In the genomic region with DNA sequence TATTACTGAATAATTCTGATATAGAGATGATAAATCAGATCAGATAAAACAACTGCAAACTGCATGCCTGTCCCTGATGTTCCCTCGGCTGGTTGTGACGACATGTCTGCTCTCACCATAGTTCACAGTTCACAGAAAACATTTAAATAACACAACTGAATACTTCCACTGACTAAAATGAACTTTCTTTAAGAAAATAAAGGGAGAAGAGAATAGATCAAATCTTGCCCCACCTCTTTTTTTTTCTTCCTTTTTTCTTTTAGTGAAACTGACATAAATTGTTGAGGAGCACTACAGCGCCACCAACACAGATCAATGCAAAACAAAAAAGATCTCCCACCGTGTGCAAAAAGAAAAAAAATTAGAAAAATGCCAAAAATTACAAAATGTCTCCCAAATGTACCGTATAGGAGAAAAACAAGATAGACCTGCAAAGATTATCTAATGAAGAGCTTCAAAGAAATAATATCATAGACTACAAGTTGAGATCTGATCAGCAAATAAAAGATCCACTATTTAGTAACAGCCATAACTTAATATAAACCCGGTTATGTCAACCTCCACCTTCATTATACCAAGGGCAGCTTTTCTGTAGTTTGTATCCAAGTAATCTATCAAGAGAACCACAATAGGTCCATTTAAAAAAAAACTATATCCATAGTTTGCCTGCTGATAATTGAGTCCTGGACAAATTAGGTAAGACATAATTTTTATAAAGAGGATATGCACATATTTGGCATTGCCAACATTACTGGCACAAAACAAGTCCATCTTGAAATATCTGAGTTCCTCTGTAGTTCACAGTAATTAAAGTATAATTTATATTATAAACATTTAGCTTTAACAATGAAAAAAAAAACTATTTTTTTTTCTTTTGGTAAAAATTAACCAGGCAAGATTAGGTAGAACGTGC, we compare ENCODE assay signal across 8 cellular contexts. TPM values are rescaled to one million over a fixed set of nuclear protein-coding genes. Genes with fewer than 3 reads are reported as not detected.
DNase-seq lines count a peak whose midpoint lies in the region; ATAC-seq and TF ChIP-seq lines count a peak whose summit lies in the region.

No MANE protein-coding gene starts in this region.

- peak overlapping the region; percentile 91 for H3K9ac ChIP-seq in KMS-11
- H3K9ac ChIP-seq in muscle layer of colon (ENCODE audit: low read length), result peak overlapping the region; percentile 90

- intact Hi-C loops in activated T-helper 2 cell treated with anti-CD3 and anti-CD28 coated beads, Interferon-gamma antibody, Interleukin-2, Interleukin-4, amounts not matched to agents 10 μg/mL and 5 μg/mL and 100 μg/mL, durations not matched to agents 14 hours and 24 hours and 36 hours (cut with micrococcal nuclease), result loop anchor here (1.0 to 5.0 kb wide), 8 partner anchors 9 to 765 kb away; a partner anchor contains a TSS

- POLR2A ChIA-PET in T-cell (lab: Charles Lee), result interaction anchor here (0.6 to 2.5 kb wide), 13 partner anchors 12 to 776 kb away, joined by 3 to 11 read pairs (median 3); a partner anchor contains a TSS

- H3K4me3 ChIP-seq in KMS-11 (IDR thresholded peaks at IDR 0.05; ENCODE audit: insufficient read depth, low read depth, low read length) (no peak overlapping the region), muscle layer of colon (ENCODE audit: low read depth in 1 of 2, low read length in 2 of 2) (peak overlapping the region; percentile 76 to 93)

- H3K79me2 ChIP-seq in KMS-11 (ENCODE audit: insufficient read depth, low read depth), result peaks cover 50% of the 10 kb centered on the region

- H3K27ac Mint-ChIP-seq in T-cell, result no peak overlapping the region
- no peak overlapping the region for H3K27ac Mint-ChIP-seq in activated T-helper 2 cell treated with anti-CD3 and anti-CD28 coated beads, Interferon-gamma antibody, Interleukin-2, Interleukin-4, amounts not matched to agents 10 μg/mL and 5 μg/mL and 100 μg/mL, durations not matched to agents 14 hours and 24 hours and 36 hours

- H3K4me2 ChIP-seq in KMS-11, result peak overlapping the region; percentile 95

- H3K36me3 ChIP-seq in KMS-11 (ENCODE audit: insufficient read depth) (no peaks in the 10 kb centered on the region), muscle layer of colon (ENCODE audit: insufficient read depth, low read length) (no peaks in the 10 kb centered on the region)

- H3K4me3 Mint-ChIP-seq in T-cell, result no peak overlapping the region
- H3K4me3 Mint-ChIP-seq in activated T-helper 2 cell treated with anti-CD3 and anti-CD28 coated beads, Interferon-gamma antibody, Interleukin-2, Interleukin-4, amounts not matched to agents 10 μg/mL and 5 μg/mL and 100 μg/mL, durations not matched to agents 14 hours and 24 hours and 36 hours (ENCODE audit: low read depth), result no peak overlapping the region

- H3K27me3 Mint-ChIP-seq in T-cell, result no peaks in the 10 kb centered on the region
- no peaks in the 10 kb centered on the region for H3K27me3 Mint-ChIP-seq in activated T-helper 2 cell treated with anti-CD3 and anti-CD28 coated beads, Interferon-gamma antibody, Interleukin-2, Interleukin-4, amounts not matched to agents 10 μg/mL and 5 μg/mL and 100 μg/mL, durations not matched to agents 14 hours and 24 hours and 36 hours (ENCODE audit: low read depth)

- H3K27me3 ChIP-seq in KMS-11 (ENCODE audit: insufficient read depth, low read depth), result no peaks in the 10 kb centered on the region
- no peaks in the 10 kb centered on the region for H3K27me3 ChIP-seq in muscle layer of colon (ENCODE audit: control insufficient read depth in 1 of 2, insufficient read depth in 2 of 2, low read length in 2 of 2)

- peaks cover 24 to 30% (median 25%) of the 10 kb centered on the region in 3 donors for H3K4me1 Mint-ChIP-seq in T-cell
- peaks cover 23% of the 10 kb centered on the region for H3K4me1 Mint-ChIP-seq in activated T-helper 2 cell treated with anti-CD3 and anti-CD28 coated beads, Interferon-gamma antibody, Interleukin-2, Interleukin-4, amounts not matched to agents 10 μg/mL and 5 μg/mL and 100 μg/mL, durations not matched to agents 14 hours and 24 hours and 36 hours (ENCODE audit: low read depth)

- ATAC-seq in GM18909 (IDR thresholded peaks at IDR 0.05; ENCODE audit: poor library complexity, unreplicated experiment) (peak; percentile 35), T-cell (replicated peaks in 1 of 4) (peak; percentile 25 to 36 (median 34)), HG03442 (IDR thresholded peaks at IDR 0.05; ENCODE audit: unreplicated experiment) (no peak)

- H3K36me3 Mint-ChIP-seq in T-cell, result peaks cover 9% of the 10 kb centered on the region
- peaks cover 12% of the 10 kb centered on the region for H3K36me3 Mint-ChIP-seq in activated T-helper 2 cell treated with anti-CD3 and anti-CD28 coated beads, Interferon-gamma antibody, Interleukin-2, Interleukin-4, amounts not matched to agents 10 μg/mL and 5 μg/mL and 100 μg/mL, durations not matched to agents 14 hours and 24 hours and 36 hours (ENCODE audit: low read depth)

- peak; percentile 72 for TF ChIP-seq CTCF in KMS-11 (conservative IDR thresholded peaks at IDR 0.05; ENCODE audit: low read depth, low read length)

- CTCF ChIA-PET in T-cell (lab: Charles Lee), result interaction anchor here (0.5 to 2.9 kb wide), 20 partner anchors 7 to 432 kb away, joined by 3 to 24 read pairs (median 4); a partner anchor contains a TSS

- H3K4me1 ChIP-seq in KMS-11 (ENCODE audit: low read depth, poor library complexity, severe bottlenecking) (peaks cover 35% of the 10 kb centered on the region), muscle layer of colon (ENCODE audit: insufficient read depth, low read length) (peaks cover 19% of the 10 kb centered on the region)

- H3K27ac ChIP-seq in KMS-11 (peak overlapping the region; percentile 92), epithelial cell of prostate (peak overlapping the region; percentile 66), muscle layer of colon (ENCODE audit: low read depth, low read length) (peak overlapping the region; percentile 75)

- H2AFZ ChIP-seq in KMS-11 (ENCODE audit: low read depth), result peak overlapping the region; percentile 50

- no peaks in the 10 kb centered on the region for H3K9me3 Mint-ChIP-seq in T-cell
- H3K9me3 Mint-ChIP-seq in activated T-helper 2 cell treated with anti-CD3 and anti-CD28 coated beads, Interferon-gamma antibody, Interleukin-2, Interleukin-4, amounts not matched to agents 10 μg/mL and 5 μg/mL and 100 μg/mL, durations not matched to agents 14 hours and 24 hours and 36 hours, result peaks cover 9% of the 10 kb centered on the region

- DNase-seq in D341Med (ENCODE audit: low spot score), result peak; percentile 48
- DNase-seq in T-cell, result peak in 25 of 34 experiments; percentile 10 to 49 (median 34)
- no peak for DNase-seq in epithelial cell of prostate (ENCODE audit: low read depth, low spot score)
- DNase-seq in activated T-helper 2 cell treated with anti-CD3 and anti-CD28 coated beads, Interferon-gamma antibody, Interleukin-2, Interleukin-4, amounts not matched to agents 10 μg/mL and 5 μg/mL and 100 μg/mL, durations not matched to agents 14 hours and 24 hours and 36 hours (ENCODE audit: low spot score), result no peak

- no peaks in the 10 kb centered on the region for H3K9me3 ChIP-seq in muscle layer of colon (ENCODE audit: low read length)

- H4K20me1 ChIP-seq in KMS-11 (ENCODE audit: insufficient read depth), result no peaks in the 10 kb centered on the region

RNA-seq across cellular contexts. Expression of a gene that starts 30.8 kb away (rescaled TPM):
- 100 to 1,000 TPM in 3 of 5 donors, 10 to 100 TPM in 2; 88.0 to 161 (median 101) TPM for total RNA-seq in T-cell
- total RNA-seq in activated T-helper 2 cell treated with anti-CD3 and anti-CD28 coated beads, Interferon-gamma antibody, Interleukin-2, Interleukin-4, amounts not matched to agents 10 μg/mL and 5 μg/mL and 100 μg/mL, durations not matched to agents 14 hours and 24 hours and 36 hours, result 35.3 and 35.4 TPM in 2 replicates

Comparison
In these comparisons a context has a peak if more than half of its experiments do, and no peak if none do; other contexts are left out.
1. DNase-seq: peak in D341Med (single experiment) and T-cell (25 of 34); none in epithelial cell of prostate (single experiment) and activated T-helper 2 cell treated with anti-CD3 and anti-CD28 coated beads, Interferon-gamma antibody, Interleukin-2, Interleukin-4, amounts not matched to agents 10 μg/mL and 5 μg/mL and 100 μg/mL, durations not matched to agents 14 hours and 24 hours and 36 hours (single experiment).
2. Peak in every context shown above with its lines, with median percentiles within 50 percentile points of each other: H3K27ac ChIP-seq.